Comparison of ENCODE assay signal across 28 cellular contexts in the genomic region with DNA sequence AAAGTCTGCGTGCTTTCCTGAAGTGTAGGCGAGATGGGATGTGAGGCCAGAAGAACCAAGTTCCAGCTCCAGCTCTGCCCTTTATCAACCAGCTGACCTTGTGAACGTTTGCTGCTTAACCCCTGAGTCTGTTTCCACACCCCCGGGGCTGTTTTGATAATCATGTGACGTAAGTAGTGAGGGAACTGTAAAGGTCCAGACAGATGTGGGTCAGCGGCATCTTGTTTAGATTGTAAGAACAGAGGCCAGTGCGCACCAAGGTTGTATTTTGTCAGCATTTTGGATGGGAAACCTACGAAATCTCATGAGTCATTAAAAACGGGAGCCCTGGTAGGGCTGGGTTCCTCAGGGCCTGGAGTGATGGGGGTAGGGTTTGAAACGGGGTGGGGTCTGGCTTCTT. TPM values are rescaled to one million over a fixed set of nuclear protein-coding genes. Genes with fewer than 3 reads are reported as not detected.
DNase-seq lines count a peak whose midpoint lies in the region; TF ChIP-seq lines count a peak whose summit lies in the region.
"Had no signal": no experiment of that assay in that cellular context is flagged by ENCODE, and none has a peak within 500 bp of the region (broad histone marks: within the 10 kb centered on the region; RNA-seq: fewer than 3 reads in every experiment).

No MANE protein-coding gene starts in this region.

- peak overlapping the region; percentile 77 for H3K9ac ChIP-seq in KMS-11
- H3K9ac ChIP-seq: BLaER1 treated with 17β-estradiol and CSF1 and Interleukin-3, amounts not matched to agents 10 nM and 100 nM; SK-N-SH had no signal

- H3K9me3 ChIP-seq in AG04450 (ENCODE audit: control insufficient read depth, insufficient read depth, low read length) (no peaks in the 10 kb centered on the region), sigmoid colon (no peaks in the 10 kb centered on the region), MG63 (no peaks in the 10 kb centered on the region)
- H3K9me3 ChIP-seq: BLaER1 treated with 17β-estradiol and CSF1 and Interleukin-3, amounts not matched to agents 10 nM and 100 nM; Caco-2; colonic mucosa; left lung; SK-N-SH had no signal

- CTCF ChIA-PET in AG04450 (lab: Charles Lee): no interaction called here

- H3K4me2 ChIP-seq in KMS-11: peak overlapping the region; percentile 75
- H3K4me2 ChIP-seq: BLaER1 treated with 17β-estradiol and CSF1 and Interleukin-3, amounts not matched to agents 10 nM and 100 nM; SK-N-SH had no signal

- DNase-seq in AG04450 (ENCODE audit: low read depth, low spot score): peak; percentile 11
- peak; percentile 63 for DNase-seq in brain pericyte (ENCODE audit: low read depth, low spot score)
- DNase-seq in islet precursor cell: peak; percentile 38
- no peak for DNase-seq in sigmoid colon
- DNase-seq in NCI-H187 (lab: John Stamatoyannopoulos, UW): no peak
- DNase-seq in MG63: no peak
- DNase-seq in stimulated activated CD4-positive, alpha-beta T cell treated with anti-CD3 and anti-CD28 coated beads, Interleukin-1b, Interleukin-23, amount 100 ng/mL, for 48 hours: no peak
- DNase-seq: activated CD4-positive, alpha-beta T cell treated with anti-CD3 and anti-CD28 coated beads for 48 hours; activated effector memory CD4-positive, alpha-beta T cell treated with anti-CD3 and anti-CD28 coated beads, Interleukin-2, amount 50 U/mL, for 16 hours; activated naive CD8-positive, alpha-beta T cell treated with anti-CD3 and anti-CD28 coated beads, Interleukin-2, amount 10 ng/mL, durations not matched to agents 7 days and 5 days; activated T-cell treated with anti-CD3 and anti-CD28 coated beads, Interleukin-2, amount 50 U/mL, for 1 hour; Caco-2; colonic mucosa; effector CD8-positive, alpha-beta T cell; foreskin melanocyte; GDM1; left lung; MV-4-11; natural killer cell; NCI-H146; retina; SK-N-SH; stimulated activated CD4-positive, alpha-beta T cell treated with anti-CD3 and anti-CD28 coated beads, Interleukin-4, amount 100 ng/mL, for 24 hours had no signal

- H4K20me1 ChIP-seq in KMS-11 (ENCODE audit: insufficient read depth): no peaks in the 10 kb centered on the region
- H4K20me1 ChIP-seq: BLaER1 treated with 17β-estradiol and CSF1 and Interleukin-3, amounts not matched to agents 10 nM and 100 nM had no signal

- 67 to 78% methylated on average over 10 of the region's 10 CpGs for WGBS in sigmoid colon, 2 donors

- no peak for TF ChIP-seq EP300 in sigmoid colon (IDR thresholded peaks at IDR 0.05)

- TF ChIP-seq CTCF in AG04450 (IDR thresholded peaks at IDR 0.05; ENCODE audit: low read depth, low read length) (no peak), KMS-11 (conservative IDR thresholded peaks at IDR 0.05; ENCODE audit: low read depth, low read length) (no peak), sigmoid colon (IDR thresholded peaks at IDR 0.05) (no peak)

- POLR2A ChIA-PET in AG04450 (lab: Yijun Ruan, JAX): no interaction called here

- peaks cover 7% of the 10 kb centered on the region for H3K27me3 ChIP-seq in AG04450 (ENCODE audit: control insufficient read depth, insufficient read depth, low read length)
- no peaks in the 10 kb centered on the region for H3K27me3 ChIP-seq in KMS-11 (ENCODE audit: insufficient read depth, low read depth)
- H3K27me3 ChIP-seq in sigmoid colon: no peaks in the 10 kb centered on the region
- no peaks in the 10 kb centered on the region for H3K27me3 ChIP-seq in MG63
- H3K27me3 ChIP-seq: BLaER1 treated with 17β-estradiol and CSF1 and Interleukin-3, amounts not matched to agents 10 nM and 100 nM; colonic mucosa; left lung had no signal

- no peaks in the 10 kb centered on the region for H3K79me2 ChIP-seq in KMS-11 (ENCODE audit: insufficient read depth, low read depth)

- no peak overlapping the region for H3K4me3 ChIP-seq in AG04450 (ENCODE audit: low read depth, low read length)
- no peak overlapping the region for H3K4me3 ChIP-seq in KMS-11 (IDR thresholded peaks at IDR 0.05; ENCODE audit: insufficient read depth, low read depth, low read length)
- H3K4me3 ChIP-seq in sigmoid colon: no peak overlapping the region
- H3K4me3 ChIP-seq in MG63: no peak overlapping the region
- H3K4me3 ChIP-seq: BLaER1 treated with 17β-estradiol and CSF1 and Interleukin-3, amounts not matched to agents 10 nM and 100 nM; colonic mucosa; left lung had no signal

- intact Hi-C loops in sigmoid colon (cut with DNase I): no loop called here

- peak overlapping the region; percentile 61 for H2AFZ ChIP-seq in KMS-11 (ENCODE audit: low read depth)

- no peak for TF ChIP-seq POLR2A in sigmoid colon (IDR thresholded peaks at IDR 0.05)

- H3K4me1 ChIP-seq in KMS-11 (ENCODE audit: low read depth, poor library complexity, severe bottlenecking) (peaks cover 48% of the 10 kb centered on the region), sigmoid colon (no peaks in the 10 kb centered on the region)
- H3K4me1 ChIP-seq: Caco-2, colonic mucosa, left lung had no signal

- H3K36me3 ChIP-seq in KMS-11 (ENCODE audit: insufficient read depth): no peaks in the 10 kb centered on the region
- no peaks in the 10 kb centered on the region for H3K36me3 ChIP-seq in sigmoid colon
- H3K36me3 ChIP-seq in MG63: no peaks in the 10 kb centered on the region
- H3K36me3 ChIP-seq: BLaER1 treated with 17β-estradiol and CSF1 and Interleukin-3, amounts not matched to agents 10 nM and 100 nM; colonic mucosa; left lung had no signal

- no peak overlapping the region for H3K27ac ChIP-seq in AG04450 (ENCODE audit: low read depth, low read length)
- H3K27ac ChIP-seq in KMS-11: peak overlapping the region; percentile 94
- H3K27ac ChIP-seq in sigmoid colon: no peak overlapping the region
- H3K27ac ChIP-seq: BLaER1 treated with 17β-estradiol and CSF1 and Interleukin-3, amounts not matched to agents 10 nM and 100 nM; colonic mucosa; left lung; RWPE1 had no signal

RNA-seq across cellular contexts. Expression of gene COL15A1, which starts 13.8 kb away (rescaled TPM):
- polyA plus RNA-seq in AG04450 (2011; rRNA removed): 3.0 and 3.2 TPM in 2 replicates
- polyA minus RNA-seq in AG04450 (2011; rRNA and poly(A)+ RNA removed): 2.0 and 2.8 TPM in 2 replicates
- total RNA-seq in sigmoid colon: 100 to 1,000 TPM in 1 of 4 donors, 10 to 100 TPM in 3; 21.4 to 104 (median 58.0) TPM
- 1 to 10 TPM in 2 of 3 donors, under 1 TPM in 1; under 0.01 to 7.1 (median 1.8) TPM for polyA plus RNA-seq in sigmoid colon
- total RNA-seq in MG63 (2014; rRNA removed; shearing (Covaris generic); ENCODE audit: low replicate concordance): 0.62 and 1.2 TPM in 2 replicates
- total RNA-seq: Caco-2, mononuclear cell, OCI-LY7 had no signal

Comparison
In these comparisons a context has a peak if more than half of its experiments do, and no peak if none do; other contexts are left out.
1. DNase-seq: peak in AG04450 (single experiment), brain pericyte (single experiment) and islet precursor cell (single experiment); none in sigmoid colon (single experiment), NCI-H187 (0 of 2), MG63 (single experiment) and stimulated activated CD4-positive, alpha-beta T cell treated with anti-CD3 and anti-CD28 coated beads, Interleukin-1b, Interleukin-23, amount 100 ng/mL, for 48 hours (single experiment).
2. RNA of gene COL15A1, which starts 13.8 kb away (total RNA-seq): 21.4 to 104 TPM in sigmoid colon; 0.62 to 1.2 TPM in MG63; every median in the first group is over 10 times any median in the second.